15 cellular contexts compared by ENCODE assay signal in the genomic region with DNA sequence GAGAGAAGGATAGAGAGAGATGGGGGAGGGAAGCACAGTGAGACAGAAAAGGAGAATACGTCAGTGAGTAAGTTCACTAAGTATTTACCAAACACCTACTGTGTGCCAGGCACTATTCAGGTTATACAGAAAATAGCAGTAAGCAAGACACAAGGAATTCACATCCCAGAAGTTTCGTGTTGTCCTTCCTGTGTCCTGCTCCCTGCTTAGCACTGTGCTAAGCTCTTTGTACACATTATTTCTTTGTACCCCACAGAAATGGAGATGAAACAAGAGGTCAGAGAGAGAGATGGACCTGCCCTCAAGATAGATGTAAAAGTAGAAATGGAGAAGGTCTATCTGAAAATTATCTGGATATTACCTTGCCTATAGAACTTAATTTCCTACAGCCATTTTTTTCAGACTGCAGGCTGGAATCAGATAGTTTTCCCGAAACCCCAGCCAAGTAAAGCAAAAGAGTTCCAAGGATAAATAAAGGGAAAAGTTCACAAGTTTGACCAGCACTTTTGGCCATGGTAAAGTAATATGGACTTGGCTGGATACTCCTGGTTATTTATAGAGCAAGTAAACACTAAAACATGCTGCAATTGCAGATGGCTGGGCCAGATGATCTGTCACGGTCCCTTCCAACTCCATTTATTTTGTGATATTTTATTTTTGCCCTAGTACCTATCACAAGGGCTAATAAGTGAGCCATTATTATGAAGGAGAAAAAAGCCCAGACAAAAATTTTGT.
DNase-seq lines count a peak whose midpoint lies in the region; ATAC-seq lines count a peak whose summit lies in the region.
"Had no signal": no experiment of that assay in that cellular context is flagged by ENCODE, and none has a peak within 500 bp of the region (broad histone marks: within the 10 kb centered on the region; RNA-seq: fewer than 3 reads in every experiment).

No MANE protein-coding gene starts in this region.

- no peaks in the 10 kb centered on the region for H4K20me1 ChIP-seq in GM23248 (ENCODE audit: insufficient read depth)

- in situ Hi-C loops in GM23248 (cut with MboI): no loop called here

- 53 to 54% methylated on average over 4 of the region's 4 CpGs for WGBS in GM23248 (ENCODE audit: low coverage in 1 of 2, low lambda C conversion rate in 2 of 2, missing lambda C conversion rate in 2 of 2), 2 experiments

- H2AFZ ChIP-seq in GM23248: no peak overlapping the region

- no peaks in the 10 kb centered on the region for H3K79me2 ChIP-seq in GM23248 (ENCODE audit: insufficient read depth)

- H3K9ac ChIP-seq in GM23248: no peak overlapping the region

- H3K4me2 ChIP-seq in GM23248 (ENCODE audit: unreplicated experiment): no peak overlapping the region

- H3K9me2 ChIP-seq in GM23248 (ENCODE audit: insufficient read depth): no peaks in the 10 kb centered on the region

- DNase-seq in MG63 (peak; percentile 4), fibroblast of gingiva (ENCODE audit: low read depth) (peak; percentile 76), left lobe of liver (ENCODE audit: low spot score) (no peak), smooth muscle cell of the brain vasculature (ENCODE audit: low read depth, low spot score) (peak; percentile 24), NCI-H524 treated with DMSO at 0.1 percent for 48 hours (lab: John Stamatoyannopoulos, UW) (no peak), GM23248 (no peak), KG1 (lab: John Stamatoyannopoulos, UW) (no peak)
- DNase-seq in activated CD4-positive, alpha-beta T cell treated with anti-CD3 and anti-CD28 coated beads for 4 hours: no peak
- DNase-seq: activated B cell treated with CpG ODN at 0.5 μM for 24 hours; activated CD8-positive, alpha-beta T cell treated with anti-CD3 and anti-CD28 coated beads, Interleukin-2, amount 10 ng/mL, durations not matched to agents 7 days and 5 days; head of caudate nucleus; NCI-H2081; NCI-H510A; nephron progenitor cell; sigmoid colon had no signal

- no peak overlapping the region for H3K4me3 ChIP-seq in MG63
- no peak overlapping the region for H3K4me3 ChIP-seq in GM23248
- H3K4me3 ChIP-seq: sigmoid colon had no signal

- no peaks in the 10 kb centered on the region for H3K27me3 ChIP-seq in MG63
- H3K27me3 ChIP-seq in GM23248 (replicated peaks; ENCODE audit: insufficient read depth): no peaks in the 10 kb centered on the region
- H3K27me3 ChIP-seq: sigmoid colon had no signal

- H3F3A ChIP-seq in GM23248 (ENCODE audit: insufficient read depth): no peaks in the 10 kb centered on the region

- H3K4me1 ChIP-seq in GM23248 (ENCODE audit: insufficient read depth): no peaks in the 10 kb centered on the region

- H3K27ac ChIP-seq in GM23248: no peak overlapping the region

- peak; percentile 94 for ATAC-seq in left lobe of liver
- ATAC-seq: activated CD8-positive, alpha-beta T cell treated with anti-CD3 and anti-CD28 coated beads, Interleukin-2, amount 10 ng/mL, durations not matched to agents 7 days and 5 days had no signal

- no peaks in the 10 kb centered on the region for H3K36me3 ChIP-seq in MG63
- H3K36me3 ChIP-seq in GM23248 (ENCODE audit: low read depth): no peaks in the 10 kb centered on the region
- H3K36me3 ChIP-seq: sigmoid colon had no signal

- H3K9me3 ChIP-seq in MG63 (no peaks in the 10 kb centered on the region), GM23248 (ENCODE audit: low read depth) (no peaks in the 10 kb centered on the region)
- H3K9me3 ChIP-seq: sigmoid colon had no signal

Comparison
In these comparisons a context has a peak if more than half of its experiments do, and no peak if none do; other contexts are left out.
1. DNase-seq: peak in MG63 (single experiment), fibroblast of gingiva (single experiment) and smooth muscle cell of the brain vasculature (single experiment); none in left lobe of liver (single experiment), NCI-H524 treated with DMSO at 0.1 percent for 48 hours (single experiment), activated CD4-positive, alpha-beta T cell treated with anti-CD3 and anti-CD28 coated beads for 4 hours (0 of 2), GM23248 (single experiment) and KG1 (single experiment).